ENCODE assay signal across 1 cellular context in the genomic region with DNA sequence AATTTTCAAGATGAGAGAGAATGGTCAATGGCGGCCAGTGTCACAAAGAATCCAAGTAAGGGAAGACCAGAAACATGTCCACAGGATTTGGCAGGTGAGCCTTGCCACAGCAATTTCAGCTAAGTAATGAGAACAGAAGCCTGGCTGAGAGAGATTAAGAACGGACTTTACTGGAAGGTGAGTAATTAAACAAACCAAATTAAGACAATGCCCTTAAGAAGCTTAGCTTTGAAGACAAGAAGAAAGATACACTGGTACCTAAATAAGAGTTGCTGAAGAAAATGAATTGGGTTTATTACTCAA.
TF ChIP-seq lines count a peak whose summit lies in the region.

No MANE protein-coding gene starts in this region.

TF ChIP-seq in HepG2, 621 proteins besides CTCF, POLR2A, EP300 and RAD21:
- TF ChIP-seq AKNA (CRISPR knock-in tag; IDR thresholded peaks at IDR 0.05; ENCODE audit: borderline replicate concordance) (no peak), RNF2 (conservative IDR thresholded peaks at IDR 0.05; ENCODE audit: low read depth) (no peak), HOXA5 (CRISPR knock-in tag; IDR thresholded peaks at IDR 0.05) (no peak), MXD4 (CRISPR knock-in tag; IDR thresholded peaks at IDR 0.05) (no peak), PHB2 (IDR thresholded peaks at IDR 0.05; ENCODE audit: partially characterized antibody) (no peak), REXO4 (CRISPR knock-in tag; IDR thresholded peaks at IDR 0.05; ENCODE audit: borderline replicate concordance) (no peak), ZNF790 (CRISPR knock-in tag; IDR thresholded peaks at IDR 0.05; ENCODE audit: borderline replicate concordance) (no peak), ZMYM3 (CRISPR knock-in tag; IDR thresholded peaks at IDR 0.05) (no peak), LCORL (IDR thresholded peaks at IDR 0.05) (no peak), LCORL (CRISPR knock-in tag; IDR thresholded peaks at IDR 0.05) (no peak)
- TF ChIP-seq, protein P1, sequence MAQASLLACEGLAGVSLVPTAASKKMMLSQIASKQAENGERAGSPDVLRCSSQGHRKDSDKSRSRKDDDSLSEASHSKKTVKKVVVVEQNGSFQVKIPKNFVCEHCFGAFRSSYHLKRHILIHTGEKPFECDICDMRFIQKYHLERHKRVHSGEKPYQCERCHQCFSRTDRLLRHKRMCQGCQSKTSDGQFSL (CRISPR knock-in tag; IDR thresholded peaks at IDR 0.05), result no peak
TF ChIP-seq in HepG2: peak in this region for 0.
